ENCODE assay signal across 8 cellular contexts in the genomic region with DNA sequence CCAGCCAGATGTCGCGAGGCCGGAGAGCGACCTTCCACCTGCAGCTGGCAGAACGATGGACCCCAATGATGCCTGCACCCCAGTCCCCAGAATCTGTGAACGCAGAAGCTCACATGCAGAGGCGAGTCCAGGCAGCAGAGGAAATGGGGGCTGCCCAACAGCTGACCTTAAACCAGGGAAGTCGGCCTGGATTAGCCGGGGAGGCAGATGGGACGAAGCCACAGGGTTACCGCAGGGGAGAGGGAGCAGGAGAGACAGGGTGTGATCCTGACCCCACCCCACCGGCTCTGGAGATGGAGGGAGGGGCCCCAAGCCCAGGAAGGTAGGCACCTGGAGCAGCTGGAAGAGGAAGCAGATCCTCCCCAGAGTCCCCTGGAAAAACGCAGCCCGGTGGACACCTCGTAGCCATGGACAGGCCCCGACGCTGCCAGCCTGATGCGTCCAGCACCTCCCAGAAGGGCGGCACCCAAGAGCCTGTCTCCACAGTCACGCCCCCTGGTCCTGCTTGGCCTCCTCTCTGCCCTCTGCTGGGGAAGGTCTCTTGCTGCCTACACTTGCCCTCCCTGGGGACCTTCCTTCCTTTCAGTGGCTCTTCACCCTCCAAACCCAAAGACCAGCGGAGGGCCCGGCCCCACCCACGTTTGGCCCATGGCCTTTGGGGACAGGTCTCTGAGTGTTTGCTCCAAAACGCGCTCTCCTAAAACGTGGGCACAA. TPM values are rescaled to one million over a fixed set of nuclear protein-coding genes. Genes with fewer than 3 reads are reported as not detected.
DNase-seq lines count a peak whose midpoint lies in the region; ATAC-seq, FAIRE-seq and TF ChIP-seq lines count a peak whose summit lies in the region.

No MANE protein-coding gene starts in this region.

- H3K79me2 ChIP-seq in OCI-LY1 (ENCODE audit: insufficient read depth, low read length): no peaks in the 10 kb centered on the region

- in situ Hi-C loops in ACHN (cut with HindIII; ENCODE audit: low pct_ligation_motif_present, low pct_unique_long_range_greater_than_20kb, low sequenced_read_pairs) (no loop called here), astrocyte of the spinal cord (cut with HindIII; ENCODE audit: low sequenced_read_pairs) (no loop called here)

- no peaks in the 10 kb centered on the region for H3K9me2 ChIP-seq in OCI-LY1 (ENCODE audit: low read depth, low read length)

- TF ChIP-seq CTCF in OCI-LY1 (IDR thresholded peaks at IDR 0.05; ENCODE audit: low read length) (peak; percentile 68), astrocyte of the spinal cord (IDR thresholded peaks at IDR 0.05; ENCODE audit: low read depth, low read length) (peak; percentile 25), psoas muscle (IDR thresholded peaks at IDR 0.05) (peak; percentile 36)

- DNase-seq in ACHN (peak; percentile 37), GM12892 (ENCODE audit: insufficient read length) (peak; percentile 67), astrocyte of the spinal cord (ENCODE audit: low read depth, low spot score) (no peak), psoas muscle (no peak), left cardiac atrium (no peak)

- no peak overlapping the region for H2AFZ ChIP-seq in OCI-LY1 (ENCODE audit: low read length)

- TF ChIP-seq POLR2A in GM12892 (IDR thresholded peaks at IDR 0.05; ENCODE audit: low read depth, low read length): no peak

- H3F3A ChIP-seq in OCI-LY1 (ENCODE audit: insufficient read depth, low read length): no peaks in the 10 kb centered on the region

- H4K20me1 ChIP-seq in OCI-LY1 (ENCODE audit: insufficient read depth, low read length): no peaks in the 10 kb centered on the region

- no peaks in the 10 kb centered on the region for H3K4me1 ChIP-seq in OCI-LY1 (ENCODE audit: insufficient read depth, low read length, severe bottlenecking)
- no peaks in the 10 kb centered on the region for H3K4me1 ChIP-seq in psoas muscle

- H3K36me3 ChIP-seq in OCI-LY1 (ENCODE audit: insufficient read depth, low read length) (no peaks in the 10 kb centered on the region), psoas muscle (ENCODE audit: insufficient read depth in 1 of 2, low read depth in 1 of 2) (no peaks in the 10 kb centered on the region)

- no peaks in the 10 kb centered on the region for H3K9me3 ChIP-seq in OCI-LY1 (ENCODE audit: low read length)
- no peaks in the 10 kb centered on the region for H3K9me3 ChIP-seq in psoas muscle

- ATAC-seq in psoas muscle (peak; percentile 52 to 70 (median 63)), GM19035 (IDR thresholded peaks at IDR 0.05; ENCODE audit: unreplicated experiment) (no peak), left cardiac atrium (no peak), HG02798 (IDR thresholded peaks at IDR 0.05; ENCODE audit: poor library complexity, unreplicated experiment) (no peak)

- H3K4me3 ChIP-seq in OCI-LY1 (ENCODE audit: low read depth, low read length, poor library complexity, severe bottlenecking): no peak overlapping the region
- H3K4me3 ChIP-seq in astrocyte of the spinal cord (ENCODE audit: low read depth, low read length): no peak overlapping the region
- H3K4me3 ChIP-seq in psoas muscle: no peak overlapping the region

- H3K4me2 ChIP-seq in OCI-LY1 (ENCODE audit: low read length): no peak overlapping the region

- intact Hi-C loops in psoas muscle (cut with DNase I): loop anchor here in 1 of 2 donors (5.0 kb wide), 1 partner anchor 55 kb away; a partner anchor contains a TSS
- intact Hi-C loops in left cardiac atrium (cut with DNase I): loop anchor here in 1 of 2 donors (10.0 kb wide), 1 partner anchor 467 kb away; a partner anchor contains a TSS

- 62 to 79% (median 67%) methylated on average over 24 to 26 of the region's 26 CpGs for WGBS in psoas muscle, 3 donors

- no peak overlapping the region for H3K9ac ChIP-seq in OCI-LY1 (ENCODE audit: low read length)

- no peak overlapping the region for H3K27ac ChIP-seq in OCI-LY1 (ENCODE audit: low read depth, low read length, poor library complexity, severe bottlenecking)
- H3K27ac ChIP-seq in psoas muscle: no peak overlapping the region

- H3K27me3 ChIP-seq in OCI-LY1 (ENCODE audit: insufficient read depth, low read length): peaks cover 3% of the 10 kb centered on the region; the same call in 1 of the 2 replicates
- H3K27me3 ChIP-seq in psoas muscle (ENCODE audit: insufficient read depth in 3 of 3, low read length in 2 of 3): peaks cover 0 to 9% (median 0%) of the 10 kb centered on the region in 3 donors

- no peak for FAIRE-seq in GM12892 (lab: Jason Lieb, UNC)

RNA-seq across cellular contexts. Expression of a gene that starts 37.3 kb away (rescaled TPM):
- polyA plus RNA-seq in GM12892 (2012; ENCODE audit: missing spikeins): 33.8 TPM
- total RNA-seq in psoas muscle (10 to 100 TPM in 2 of 4 donors, 1 to 10 TPM in 2; 8.8 to 12.6 (median 10.9) TPM), left cardiac atrium (10 to 100 TPM; 50.6 to 63.6 TPM)
- 10 to 100 TPM in 2 of 3 donors, 1 to 10 TPM in 1; 7.2 to 26.8 (median 10.2) TPM for polyA plus RNA-seq in psoas muscle

RNA-seq across cellular contexts. Expression of a gene that starts 41.4 kb away (rescaled TPM):
- polyA plus RNA-seq in GM12892 (2012; ENCODE audit: missing spikeins): 7.5 TPM
- total RNA-seq in psoas muscle: 10 to 100 TPM; 12.4 to 24.1 (median 19.6) TPM
- 10 to 100 TPM; 20.2 to 24.1 (median 21.9) TPM for polyA plus RNA-seq in psoas muscle
- 10 to 100 TPM; 12.8 to 18.4 TPM for total RNA-seq in left cardiac atrium

RNA-seq across cellular contexts. Expression of a gene that starts 41.5 kb away (rescaled TPM):
- 5.4 TPM for polyA plus RNA-seq in GM12892 (2012; ENCODE audit: missing spikeins)
- total RNA-seq in psoas muscle (10 to 100 TPM; 13.4 to 22.9 (median 15.7) TPM), left cardiac atrium (10 to 100 TPM; 18.3 to 20.1 TPM)
- 10 to 100 TPM; 10.1 to 14.9 (median 12.1) TPM for polyA plus RNA-seq in psoas muscle

RNA-seq across cellular contexts. Expression of a gene that starts 55.8 kb away (rescaled TPM):
- polyA plus RNA-seq in GM12892 (2012; ENCODE audit: missing spikeins): 6.4 TPM
- total RNA-seq in psoas muscle (under 1 TPM in 3 of 4 donors, not detected in 1; 0.17 to 0.59 (median 0.25) TPM), left cardiac atrium (1 to 10 TPM; 1.0 to 2.3 TPM)
- under 1 TPM; 0.03 to 0.13 (median 0.04) TPM for polyA plus RNA-seq in psoas muscle

Comparison
In these comparisons a context has a peak if more than half of its experiments do, and no peak if none do; other contexts are left out.
1. DNase-seq: peak in ACHN (single experiment) and GM12892 (single experiment); none in astrocyte of the spinal cord (single experiment), psoas muscle (0 of 2) and left cardiac atrium (single experiment).
2. ATAC-seq: peak in psoas muscle (4 of 4); none in GM19035 (single experiment), left cardiac atrium (0 of 2) and HG02798 (single experiment).
3. Peak in every context shown above with its lines, with median percentiles within 50 percentile points of each other: CTCF ChIP-seq.